In genomic region chr1:2786329-2787162, GRCh38 we compare ENCODE assay signal across 8 cellular contexts. TPM values are rescaled to one million over a fixed set of nuclear protein-coding genes. Genes with fewer than 3 reads are reported as not detected.
DNase-seq lines count a peak whose midpoint lies in the region; ATAC-seq and TF ChIP-seq lines count a peak whose summit lies in the region.

No MANE protein-coding gene starts in this region.

- CTCF ChIA-PET in PC-9 (lab: Charles Lee): no interaction called here

- no peaks in the 10 kb centered on the region for H3K79me2 ChIP-seq in PC-9 (ENCODE audit: low read depth)

- no peak overlapping the region for H3K4me3 ChIP-seq in GM12865 (ENCODE audit: low read depth, low read length)
- no peak overlapping the region for H3K4me3 ChIP-seq in PC-9

- H3K36me3 ChIP-seq in PC-9 (ENCODE audit: low read depth): no peaks in the 10 kb centered on the region

- TF ChIP-seq CTCF in GM12865 (IDR thresholded peaks at IDR 0.05; ENCODE audit: insufficient read depth, low read depth, low read length, missing control alignments) (peak; percentile 73), PC-9 (conservative IDR thresholded peaks at IDR 0.05) (peak; percentile 71)

- POLR2A ChIA-PET in PC-9 (lab: Charles Lee; ENCODE audit: unreplicated experiment): no interaction called here

- no peak overlapping the region for H3K4me2 ChIP-seq in PC-9

- no peaks in the 10 kb centered on the region for H3K9me3 ChIP-seq in PC-9 (ENCODE audit: insufficient read depth, low read depth)

- peaks cover 52% of the 10 kb centered on the region for H3K27me3 ChIP-seq in PC-9 (ENCODE audit: insufficient read depth, low read depth)

- no peak overlapping the region for H3K27ac ChIP-seq in PC-9

- H2AFZ ChIP-seq in PC-9: no peak overlapping the region

- no peaks in the 10 kb centered on the region for H3K9me2 ChIP-seq in PC-9 (ENCODE audit: insufficient read depth)

- intact Hi-C loops in PC-9 (cut with micrococcal nuclease; ENCODE audit: unreplicated experiment): no loop called here

- no peaks in the 10 kb centered on the region for H4K20me1 ChIP-seq in PC-9 (ENCODE audit: insufficient read depth)

- BruUV-seq in PC-9 (replicated peaks; lab: Mats Ljungman, UMichigan): no TSS peak

- DNase-seq in GM12865 (ENCODE audit: low read depth) (peak; percentile 48), PC-9 (peak in 1 of 2 experiments; percentile 37), activated gamma-delta T cell (lab: John Stamatoyannopoulos, UW) (peak; percentile 35), islet precursor cell (peak; percentile 25), NCI-H2227 (lab: John Stamatoyannopoulos, UW; ENCODE audit: unreplicated experiment) (no peak)
- DNase-seq in stimulated activated CD4-positive, alpha-beta T cell treated with anti-CD3 and anti-CD28 coated beads, TNF-alpha, amount 100 ng/mL, for 4 hours (ENCODE audit: low read depth in 3 of 3): peak; percentile 50 to 69 (median 59)

- H3K4me1 ChIP-seq in PC-9 (replicated peaks; ENCODE audit: insufficient read depth): no peaks in the 10 kb centered on the region

- H3F3A ChIP-seq in PC-9 (ENCODE audit: insufficient read depth, low read depth): no peaks in the 10 kb centered on the region

- ATAC-seq in HG02973 (IDR thresholded peaks at IDR 0.05; ENCODE audit: unreplicated experiment) (no peak), HG03095 (IDR thresholded peaks at IDR 0.05; ENCODE audit: unreplicated experiment) (no peak)

RNA-seq across cellular contexts. Expression of gene TTC34, which starts 14.9 kb away (rescaled TPM):
- 1.5 and 1.7 TPM in 2 replicates for total RNA-seq in PC-9 (2021)
